10 cellular contexts compared by ENCODE assay signal in the genomic region with DNA sequence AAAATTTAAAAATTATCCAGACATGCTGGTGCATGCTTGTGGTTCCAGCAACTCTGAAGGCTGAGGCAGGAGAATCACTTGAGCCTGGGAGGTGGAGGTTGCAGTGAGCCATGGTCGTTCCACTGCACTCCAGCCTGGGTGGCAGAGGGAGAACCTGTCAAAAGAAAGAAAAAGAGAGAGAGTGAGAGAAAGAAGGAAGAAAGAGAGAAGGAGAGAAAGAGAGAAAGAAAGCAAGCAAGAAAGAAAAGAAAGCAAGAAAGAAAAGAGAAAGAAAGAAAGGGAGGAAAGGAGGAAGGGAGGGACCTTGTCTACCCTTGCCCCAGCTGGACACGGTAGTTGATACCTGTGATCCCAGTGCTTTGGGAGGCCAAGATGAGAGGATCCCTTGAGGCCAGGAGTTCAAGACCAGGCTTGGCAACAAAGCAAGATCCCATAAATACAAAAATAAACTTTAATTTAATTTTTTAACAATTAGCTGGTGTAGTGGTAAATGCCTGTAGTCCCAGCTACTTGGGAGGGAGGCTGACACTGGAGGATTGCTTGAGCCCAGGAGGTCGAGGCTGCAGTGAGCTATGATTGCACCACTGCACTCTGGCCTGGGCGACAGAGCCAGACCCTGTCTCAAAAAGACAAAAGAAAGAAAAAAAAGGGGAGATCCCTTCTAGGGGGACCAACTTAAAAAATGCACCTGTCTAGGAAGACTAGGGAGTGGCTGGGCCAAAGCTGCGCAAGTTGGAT. TPM values are rescaled to one million over a fixed set of nuclear protein-coding genes. Genes with fewer than 3 reads are reported as not detected.
DNase-seq lines count a peak whose midpoint lies in the region; ATAC-seq lines count a peak whose summit lies in the region.
"Had no signal": no experiment of that assay in that cellular context is flagged by ENCODE, and none has a peak within 500 bp of the region (broad histone marks: within the 10 kb centered on the region; RNA-seq: fewer than 3 reads in every experiment).

No MANE protein-coding gene starts in this region.

- CTCF ChIA-PET in activated CD4-positive, alpha-beta T cell treated with anti-CD3 and anti-CD28 coated beads for 36 hours (lab: Charles Lee), result interaction anchor here (1.0 to 2.9 kb wide), 6 partner anchors 10 to 67 kb away, joined by 3 to 12 read pairs (median 4); a partner anchor contains a TSS

- H3K27ac Mint-ChIP-seq in activated CD4-positive, alpha-beta T cell treated with anti-CD3 and anti-CD28 coated beads for 36 hours, result peak overlapping the region; percentile 55
- H3K27ac Mint-ChIP-seq in activated T-helper 2 cell treated with anti-CD3 and anti-CD28 coated beads, Interferon-gamma antibody, Interleukin-2, Interleukin-4, amounts not matched to agents 10 μg/mL and 5 μg/mL and 100 μg/mL, durations not matched to agents 14 hours and 24 hours and 36 hours, result peak overlapping the region; percentile 38
- no peak overlapping the region for H3K27ac Mint-ChIP-seq in stimulated activated memory B cell treated with anti-CD40 and anti-IgM and Interleukin-4, amounts not matched to agents 10 μg/mL and 1 μg/mL and 100 μg/mL, for 72 hours

- H3K36me3 Mint-ChIP-seq in activated CD4-positive, alpha-beta T cell treated with anti-CD3 and anti-CD28 coated beads for 36 hours (ENCODE audit: low read depth), result no peaks in the 10 kb centered on the region
- no peaks in the 10 kb centered on the region for H3K36me3 Mint-ChIP-seq in activated T-helper 2 cell treated with anti-CD3 and anti-CD28 coated beads, Interferon-gamma antibody, Interleukin-2, Interleukin-4, amounts not matched to agents 10 μg/mL and 5 μg/mL and 100 μg/mL, durations not matched to agents 14 hours and 24 hours and 36 hours (ENCODE audit: low read depth)
- no peaks in the 10 kb centered on the region for H3K36me3 Mint-ChIP-seq in stimulated activated memory B cell treated with anti-CD40 and anti-IgM and Interleukin-4, amounts not matched to agents 10 μg/mL and 1 μg/mL and 100 μg/mL, for 72 hours

- H3K27me3 Mint-ChIP-seq in activated CD4-positive, alpha-beta T cell treated with anti-CD3 and anti-CD28 coated beads for 36 hours, result no peaks in the 10 kb centered on the region
- H3K27me3 Mint-ChIP-seq in activated T-helper 2 cell treated with anti-CD3 and anti-CD28 coated beads, Interferon-gamma antibody, Interleukin-2, Interleukin-4, amounts not matched to agents 10 μg/mL and 5 μg/mL and 100 μg/mL, durations not matched to agents 14 hours and 24 hours and 36 hours (ENCODE audit: low read depth), result peaks cover 18% of the 10 kb centered on the region
- H3K27me3 Mint-ChIP-seq in stimulated activated memory B cell treated with anti-CD40 and anti-IgM and Interleukin-4, amounts not matched to agents 10 μg/mL and 1 μg/mL and 100 μg/mL, for 72 hours, result peaks cover 52% of the 10 kb centered on the region

- intact Hi-C loops in activated CD4-positive, alpha-beta T cell treated with anti-CD3 and anti-CD28 coated beads for 36 hours (cut with DNase I, micrococcal nuclease), result no loop called here
- intact Hi-C loops in activated T-helper 2 cell treated with anti-CD3 and anti-CD28 coated beads, Interferon-gamma antibody, Interleukin-2, Interleukin-4, amounts not matched to agents 10 μg/mL and 5 μg/mL and 100 μg/mL, durations not matched to agents 14 hours and 24 hours and 36 hours (cut with micrococcal nuclease), result loop anchor here (2.0 kb wide), 1 partner anchor 46 kb away; a partner anchor contains a TSS

- POLR2A ChIA-PET in activated CD4-positive, alpha-beta T cell treated with anti-CD3 and anti-CD28 coated beads for 36 hours (lab: Charles Lee), result no interaction called here

- peaks cover 11% of the 10 kb centered on the region for H3K4me1 Mint-ChIP-seq in activated CD4-positive, alpha-beta T cell treated with anti-CD3 and anti-CD28 coated beads for 36 hours
- H3K4me1 Mint-ChIP-seq in activated T-helper 2 cell treated with anti-CD3 and anti-CD28 coated beads, Interferon-gamma antibody, Interleukin-2, Interleukin-4, amounts not matched to agents 10 μg/mL and 5 μg/mL and 100 μg/mL, durations not matched to agents 14 hours and 24 hours and 36 hours (ENCODE audit: low read depth), result peaks cover 11% of the 10 kb centered on the region
- peaks cover 17% of the 10 kb centered on the region for H3K4me1 Mint-ChIP-seq in stimulated activated memory B cell treated with anti-CD40 and anti-IgM and Interleukin-4, amounts not matched to agents 10 μg/mL and 1 μg/mL and 100 μg/mL, for 72 hours

- no peaks in the 10 kb centered on the region for H3K9me3 Mint-ChIP-seq in activated CD4-positive, alpha-beta T cell treated with anti-CD3 and anti-CD28 coated beads for 36 hours (ENCODE audit: low read depth)
- H3K9me3 Mint-ChIP-seq in activated T-helper 2 cell treated with anti-CD3 and anti-CD28 coated beads, Interferon-gamma antibody, Interleukin-2, Interleukin-4, amounts not matched to agents 10 μg/mL and 5 μg/mL and 100 μg/mL, durations not matched to agents 14 hours and 24 hours and 36 hours, result no peaks in the 10 kb centered on the region
- H3K9me3 Mint-ChIP-seq in stimulated activated memory B cell treated with anti-CD40 and anti-IgM and Interleukin-4, amounts not matched to agents 10 μg/mL and 1 μg/mL and 100 μg/mL, for 72 hours, result no peaks in the 10 kb centered on the region

- no peaks in the 10 kb centered on the region for H3K9me3 ChIP-seq in iPS-18c (ENCODE audit: control insufficient read depth, insufficient read depth, low read length)

- DNase-seq in activated CD4-positive, alpha-beta T cell treated with anti-CD3 and anti-CD28 coated beads for 36 hours, result no peak
- DNase-seq in activated CD4-positive, alpha-beta T cell treated with anti-CD3 and anti-CD28 coated beads for 4 hours, result no peak
- DNase-seq in activated T-helper 2 cell treated with anti-CD3 and anti-CD28 coated beads, Interferon-gamma antibody, Interleukin-2, Interleukin-4, amounts not matched to agents 10 μg/mL and 5 μg/mL and 100 μg/mL, durations not matched to agents 14 hours and 24 hours and 36 hours (ENCODE audit: low spot score), result no peak
- DNase-seq in DMS79 treated with DMSO at 0.1 percent for 48 hours (lab: John Stamatoyannopoulos, UW) (no peak), C1 segment of cervical spinal cord (lab: John Stamatoyannopoulos, UW) (no peak)

- no peak for ATAC-seq in activated CD4-positive, alpha-beta T cell treated with anti-CD3 and anti-CD28 coated beads for 36 hours
- no peak for ATAC-seq in stimulated activated memory B cell treated with anti-CD40 and anti-IgM and Interleukin-4, amounts not matched to agents 10 μg/mL and 1 μg/mL and 100 μg/mL, for 72 hours
- ATAC-seq in HG03159 (IDR thresholded peaks at IDR 0.05; ENCODE audit: unreplicated experiment), result no peak

- H3K4me3 ChIP-seq in iPS-18c (ENCODE audit: insufficient read depth, low read depth, low read length), result peak overlapping the region; percentile 49; the same call in 1 of the 2 replicates
- H3K4me3 ChIP-seq: cardiac muscle cell had no signal

- H3K4me3 Mint-ChIP-seq in activated CD4-positive, alpha-beta T cell treated with anti-CD3 and anti-CD28 coated beads for 36 hours, result peak overlapping the region; percentile 63
- H3K4me3 Mint-ChIP-seq in activated T-helper 2 cell treated with anti-CD3 and anti-CD28 coated beads, Interferon-gamma antibody, Interleukin-2, Interleukin-4, amounts not matched to agents 10 μg/mL and 5 μg/mL and 100 μg/mL, durations not matched to agents 14 hours and 24 hours and 36 hours (ENCODE audit: low read depth), result peak overlapping the region; percentile 51
- peak overlapping the region; percentile 54 for H3K4me3 Mint-ChIP-seq in stimulated activated memory B cell treated with anti-CD40 and anti-IgM and Interleukin-4, amounts not matched to agents 10 μg/mL and 1 μg/mL and 100 μg/mL, for 72 hours

RNA-seq across cellular contexts. Expression of a gene that starts 9.2 kb away (rescaled TPM):
- total RNA-seq in activated CD4-positive, alpha-beta T cell treated with anti-CD3 and anti-CD28 coated beads for 36 hours, result under 1 TPM; 0.21 to 0.56 TPM
- 0.27 and 0.34 TPM in 2 replicates for total RNA-seq in activated T-helper 2 cell treated with anti-CD3 and anti-CD28 coated beads, Interferon-gamma antibody, Interleukin-2, Interleukin-4, amounts not matched to agents 10 μg/mL and 5 μg/mL and 100 μg/mL, durations not matched to agents 14 hours and 24 hours and 36 hours

RNA-seq across cellular contexts. Expression of a gene that starts 13.9 kb away (rescaled TPM):
- 10 to 100 TPM; 78.5 to 85.7 TPM for total RNA-seq in activated CD4-positive, alpha-beta T cell treated with anti-CD3 and anti-CD28 coated beads for 36 hours
- 103 and 106 TPM in 2 replicates for total RNA-seq in activated T-helper 2 cell treated with anti-CD3 and anti-CD28 coated beads, Interferon-gamma antibody, Interleukin-2, Interleukin-4, amounts not matched to agents 10 μg/mL and 5 μg/mL and 100 μg/mL, durations not matched to agents 14 hours and 24 hours and 36 hours

RNA-seq across cellular contexts. Expression of a gene that starts 28.8 kb away (rescaled TPM):
- total RNA-seq in activated CD4-positive, alpha-beta T cell treated with anti-CD3 and anti-CD28 coated beads for 36 hours, result 1 to 10 TPM; 3.5 to 4.2 TPM
- total RNA-seq in activated T-helper 2 cell treated with anti-CD3 and anti-CD28 coated beads, Interferon-gamma antibody, Interleukin-2, Interleukin-4, amounts not matched to agents 10 μg/mL and 5 μg/mL and 100 μg/mL, durations not matched to agents 14 hours and 24 hours and 36 hours, result 3.2 and 4.5 TPM in 2 replicates
- total RNA-seq: left lobe of liver had no signal

RNA-seq across cellular contexts. Expression of a gene that starts 46.1 kb away (rescaled TPM):
- 10 to 100 TPM; 49.3 to 49.4 TPM for total RNA-seq in activated CD4-positive, alpha-beta T cell treated with anti-CD3 and anti-CD28 coated beads for 36 hours
- total RNA-seq in activated T-helper 2 cell treated with anti-CD3 and anti-CD28 coated beads, Interferon-gamma antibody, Interleukin-2, Interleukin-4, amounts not matched to agents 10 μg/mL and 5 μg/mL and 100 μg/mL, durations not matched to agents 14 hours and 24 hours and 36 hours, result 75.5 and 75.7 TPM in 2 replicates

RNA-seq across cellular contexts. Expression of a gene that starts 56.6 kb away (rescaled TPM):
- 10 to 100 TPM; 48.7 to 60.3 TPM for total RNA-seq in activated CD4-positive, alpha-beta T cell treated with anti-CD3 and anti-CD28 coated beads for 36 hours
- 59.8 and 63.6 TPM in 2 replicates for total RNA-seq in activated T-helper 2 cell treated with anti-CD3 and anti-CD28 coated beads, Interferon-gamma antibody, Interleukin-2, Interleukin-4, amounts not matched to agents 10 μg/mL and 5 μg/mL and 100 μg/mL, durations not matched to agents 14 hours and 24 hours and 36 hours
